Comparison of ENCODE assay signal across 11 cellular contexts in the genomic region with DNA sequence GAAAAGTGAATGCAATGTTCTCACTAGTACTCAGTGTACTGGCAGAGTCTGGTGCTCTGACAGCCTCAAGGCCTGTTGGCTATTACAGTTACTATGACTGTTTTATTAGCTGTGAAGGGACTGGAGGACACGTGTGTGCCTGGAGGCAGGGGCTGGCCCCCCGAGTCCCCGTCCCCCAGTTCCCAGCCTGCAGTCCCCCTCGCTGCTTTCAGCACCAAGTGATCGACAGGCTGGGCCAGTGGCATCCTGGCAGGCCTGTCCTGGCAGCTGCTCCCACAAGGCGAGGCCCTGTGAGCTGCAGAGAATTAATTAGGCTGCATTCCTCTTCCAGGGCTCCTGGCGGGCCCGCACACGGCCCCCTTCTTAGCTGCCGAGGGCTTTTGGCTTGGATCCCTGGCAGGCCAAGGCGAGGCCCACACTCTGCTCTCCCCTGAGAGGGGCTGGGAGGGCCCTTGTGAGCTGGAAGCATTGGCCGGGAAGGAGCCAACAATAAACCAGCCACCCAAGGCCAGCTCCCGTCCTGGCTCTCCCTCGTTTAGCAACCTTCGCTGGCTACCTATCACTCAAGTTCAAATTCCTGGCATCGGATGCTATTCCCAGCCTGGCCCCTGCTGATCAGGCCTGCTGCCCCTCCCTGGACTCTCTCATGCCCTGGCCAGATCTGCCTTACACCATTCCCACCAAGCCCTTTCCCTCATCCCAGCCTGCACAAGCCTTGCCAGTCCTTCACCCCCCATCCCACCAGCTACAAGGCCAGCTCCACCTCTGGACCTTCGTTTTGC. TPM values are rescaled to one million over a fixed set of nuclear protein-coding genes. Genes with fewer than 3 reads are reported as not detected.
DNase-seq lines count a peak whose midpoint lies in the region; ATAC-seq and TF ChIP-seq lines count a peak whose summit lies in the region.
"Had no signal": no experiment of that assay in that cellular context is flagged by ENCODE, and none has a peak within 500 bp of the region (broad histone marks: within the 10 kb centered on the region; RNA-seq: fewer than 3 reads in every experiment).

No MANE protein-coding gene starts in this region.

- BruUV-seq in A673 (replicated peaks; lab: Mats Ljungman, UMichigan): no TSS peak

- no peaks in the 10 kb centered on the region for H3K36me3 ChIP-seq in A673 (ENCODE audit: insufficient read depth, low read length, poor library complexity, severe bottlenecking)
- no peaks in the 10 kb centered on the region for H3K36me3 ChIP-seq in gastroesophageal sphincter
- H3K36me3 ChIP-seq in ovary: no peaks in the 10 kb centered on the region

- ATAC-seq in gastroesophageal sphincter (peak; percentile 77), GM21576 (IDR thresholded peaks at IDR 0.05; ENCODE audit: unreplicated experiment) (no peak), GM18907 (IDR thresholded peaks at IDR 0.05; ENCODE audit: unreplicated experiment) (no peak)
- ATAC-seq: activated CD8-positive, alpha-beta T cell treated with anti-CD3 and anti-CD28 coated beads, Interleukin-2, amount 10 ng/mL, durations not matched to agents 7 days and 5 days had no signal

- 17 to 21% methylated on average over 1 to 3 of the region's 17 CpGs for WGBS in gastroesophageal sphincter (ENCODE audit: low coverage in 1 of 2), 2 donors
- WGBS in ovary, 3 donors: 16 to 20% (median 20%) methylated on average over 16 to 17 of the region's 17 CpGs

- TF ChIP-seq EP300 in gastroesophageal sphincter (IDR thresholded peaks at IDR 0.05) (no peak), ovary (IDR thresholded peaks at IDR 0.05) (no peak)

- H3K27ac ChIP-seq in A673 (ENCODE audit: low read depth, low read length, poor library complexity, severe bottlenecking) (no peak overlapping the region), gastroesophageal sphincter (peak overlapping the region; percentile 11 to 88 (median 85)), ovary (peak overlapping the region in 1 of 2 donors; percentile 29)

- no peaks in the 10 kb centered on the region for H3K27me3 ChIP-seq in A673 (replicated peaks; ENCODE audit: insufficient read depth, low read depth, low read length, poor library complexity)
- no peaks in the 10 kb centered on the region for H3K27me3 ChIP-seq in gastroesophageal sphincter
- H3K27me3 ChIP-seq in ovary: no peaks in the 10 kb centered on the region
- H3K27me3 ChIP-seq: dorsolateral prefrontal cortex had no signal

- CTCF ChIA-PET in A673 (lab: Charles Lee): no interaction called here

- intact Hi-C loops in A673 (cut with micrococcal nuclease; ENCODE audit: unreplicated experiment): no loop called here
- intact Hi-C loops in ovary (cut with DNase I): no loop called here

- TF ChIP-seq POLR2A in gastroesophageal sphincter (IDR thresholded peaks at IDR 0.05): no peak
- TF ChIP-seq POLR2A in ovary (IDR thresholded peaks at IDR 0.05): no peak

- H3K4me1 ChIP-seq in A673 (ENCODE audit: insufficient read depth, low read length, poor library complexity, severe bottlenecking): peaks cover 13% of the 10 kb centered on the region
- H3K4me1 ChIP-seq in gastroesophageal sphincter: peaks cover 5 to 67% (median 20%) of the 10 kb centered on the region in 3 donors
- peaks cover 16% of the 10 kb centered on the region for H3K4me1 ChIP-seq in ovary (ENCODE audit: insufficient read depth)

- POLR2A ChIA-PET in A673 (lab: Charles Lee; ENCODE audit: low non-redundant PET): no interaction called here

- H3K9me3 ChIP-seq in A673 (ENCODE audit: low read depth, low read length, poor library complexity, severe bottlenecking): no peaks in the 10 kb centered on the region
- no peaks in the 10 kb centered on the region for H3K9me3 ChIP-seq in gastroesophageal sphincter
- H3K9me3 ChIP-seq in ovary: no peaks in the 10 kb centered on the region

- DNase-seq in A673 (ENCODE audit: low spot score): peak; percentile 53
- peak; percentile 97 to 100 for DNase-seq in NCI-H446 (lab: John Stamatoyannopoulos, UW)
- DNase-seq in ovary: peak; percentile 43 to 82 (median 65)
- no peak for DNase-seq in SHP77 treated with DMSO at 0.1 percent for 48 hours (lab: John Stamatoyannopoulos, UW)
- DNase-seq in glomerular visceral epithelial cell (ENCODE audit: extremely low spot score): no peak
- DNase-seq: activated CD8-positive, alpha-beta T cell treated with anti-CD3 and anti-CD28 coated beads, Interleukin-2, amount 10 ng/mL, durations not matched to agents 7 days and 5 days; PC-3 had no signal

- TF ChIP-seq CTCF in A673 (conservative IDR thresholded peaks at IDR 0.05; ENCODE audit: low read depth, low read length) (no peak), gastroesophageal sphincter (IDR thresholded peaks at IDR 0.05) (no peak), ovary (IDR thresholded peaks at IDR 0.05) (no peak)

- H3K4me3 ChIP-seq in A673 (ENCODE audit: low read depth, low read length, poor library complexity, severe bottlenecking) (no peak overlapping the region), gastroesophageal sphincter (no peak overlapping the region), ovary (no peak overlapping the region)
- H3K4me3 ChIP-seq: dorsolateral prefrontal cortex had no signal

RNA-seq across cellular contexts. Expression of a gene that starts 9.8 kb away (rescaled TPM):
- total RNA-seq in A673 (2021) (not detected in 2 replicates), gastroesophageal sphincter (1 to 10 TPM in 1 of 4 donors, under 1 TPM in 1, not detected in 2; 0.50 to 1.1 TPM), ovary (10 to 100 TPM in 1 of 7 donors, 1 to 10 TPM in 1, under 1 TPM in 3, not detected in 2; 0.20 to 24.8 (median 0.36) TPM)
- not detected for polyA plus RNA-seq in ovary
- total RNA-seq: activated CD8-positive, alpha-beta T cell treated with anti-CD3 and anti-CD28 coated beads, Interleukin-2, amount 10 ng/mL, durations not matched to agents 7 days and 5 days had no signal

Comparison
In these comparisons a context has a peak if more than half of its experiments do, and no peak if none do; other contexts are left out.
1. DNase-seq: peak in A673 (single experiment), NCI-H446 (2 of 2) and ovary (5 of 5); none in SHP77 treated with DMSO at 0.1 percent for 48 hours (single experiment) and glomerular visceral epithelial cell (single experiment).